Comparison of ENCODE assay signal across 8 cellular contexts in genomic region chr3:46978985-46979944, GRCh38. TPM values are rescaled to one million over a fixed set of nuclear protein-coding genes. Genes with fewer than 3 reads are reported as not detected.
DNase-seq lines count a peak whose midpoint lies in the region; ATAC-seq lines count a peak whose summit lies in the region.

A gene with protein sequence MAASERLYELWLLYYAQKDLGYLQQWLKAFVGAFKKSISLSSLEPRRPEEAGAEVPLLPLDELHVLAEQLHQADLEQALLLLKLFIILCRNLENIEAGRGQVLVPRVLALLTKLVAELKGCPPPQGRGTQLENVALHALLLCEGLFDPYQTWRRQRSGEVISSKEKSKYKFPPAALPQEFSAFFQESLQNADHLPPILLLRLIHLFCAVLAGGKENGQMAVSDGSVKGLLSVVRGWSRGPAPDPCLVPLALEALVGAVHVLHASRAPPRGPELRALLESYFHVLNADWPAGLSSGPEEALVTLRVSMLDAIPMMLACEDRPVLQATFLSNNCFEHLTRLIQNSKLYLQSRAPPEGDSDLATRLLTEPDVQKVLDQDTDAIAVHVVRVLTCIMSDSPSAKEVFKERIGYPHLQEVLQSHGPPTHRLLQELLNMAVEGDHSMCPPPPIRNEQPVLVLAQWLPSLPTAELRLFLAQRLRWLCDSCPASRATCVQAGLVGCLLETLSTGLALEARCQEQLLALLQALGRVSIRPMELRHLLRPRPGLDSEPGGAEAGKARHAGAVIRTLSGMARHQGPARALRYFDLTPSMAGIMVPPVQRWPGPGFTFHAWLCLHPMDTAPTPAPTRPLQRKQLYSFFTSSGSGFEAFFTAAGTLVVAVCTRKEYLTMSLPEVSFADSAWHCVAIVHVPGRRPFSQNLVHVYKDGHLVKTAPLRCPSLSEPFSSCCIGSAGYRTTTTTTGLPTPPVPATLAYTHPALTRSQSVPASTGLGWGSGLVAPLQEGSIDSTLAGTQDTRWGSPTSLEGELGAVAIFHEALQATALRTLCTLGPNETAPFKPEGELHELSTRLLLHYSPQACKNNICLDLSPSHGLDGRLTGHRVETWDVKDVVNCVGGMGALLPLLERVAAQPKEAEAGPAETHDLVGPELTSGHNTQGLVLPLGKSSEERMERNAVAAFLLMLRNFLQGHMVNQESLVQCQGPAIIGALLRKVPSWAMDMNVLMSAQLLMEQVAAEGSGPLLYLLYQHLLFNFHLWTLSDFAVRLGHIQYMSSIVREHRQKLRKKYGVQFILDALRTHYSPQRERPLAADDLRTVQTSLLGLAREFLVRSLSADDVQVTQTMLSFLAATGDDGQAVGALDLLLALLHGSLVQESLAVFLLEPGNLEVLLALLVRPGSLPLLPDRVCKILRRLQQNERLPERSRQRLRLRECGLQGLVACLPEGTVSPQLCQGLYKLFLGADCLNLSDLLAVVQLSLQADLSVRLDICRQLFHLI (N-terminal part only) (plus strand): TSS chr3:46979666. CDS start chr3:46979862, 196 bp downstream.

- no peaks in the 10 kb centered on the region for H3K27me3 ChIP-seq in endocrine pancreas (ENCODE audit: control insufficient read depth, insufficient read depth, low read length)
- no peaks in the 10 kb centered on the region for H3K27me3 ChIP-seq in mesendoderm (ENCODE audit: insufficient read depth, low read length, poor library complexity)

- peak within 1 kb of the TSS; percentile 100 for H3K4me2 ChIP-seq in mesendoderm (ENCODE audit: low read length)

- peak; percentile 66 for DNase-seq in COR-L47 (lab: John Stamatoyannopoulos, UW)
- DNase-seq in HT-29 (ENCODE audit: low spot score) = peak; percentile 86
- DNase-seq in NOMO-1 treated with DMSO at 0.1 percent for 48 hours (lab: John Stamatoyannopoulos, UW; ENCODE audit: unreplicated experiment) = peak; percentile 98
- DNase-seq in activated CD8-positive, alpha-beta memory T cell treated with anti-CD3 and anti-CD28 coated beads for 4 hours (ENCODE audit: low read depth in 2 of 2) = peak; percentile 89 to 92
- DNase-seq in mesendoderm = peak; percentile 96
- DNase-seq in stimulated activated CD8-positive, alpha-beta memory T cell treated with anti-CD3 and anti-CD28 coated beads, Interleukin-12 subunit alpha, Interleukin-12 subunit beta, amount 100 ng/mL, for 4 hours (ENCODE audit: low read depth) = peak; percentile 90

- H3K4me1 ChIP-seq in endocrine pancreas (ENCODE audit: control insufficient read depth, insufficient read depth, low read length) (no peaks in the 10 kb centered on the region), mesendoderm (ENCODE audit: control insufficient read depth, low read depth, low read length) (peaks cover 4% of the 10 kb centered on the region)

- H4K5ac ChIP-seq in mesendoderm (ENCODE audit: low read length) = peak within 1 kb of the TSS; percentile 81

- H3K4ac ChIP-seq in mesendoderm (ENCODE audit: low read depth, low read length) = peak within 1 kb of the TSS; percentile 28

- peak within 1 kb of the TSS; percentile 43 for H4K8ac ChIP-seq in mesendoderm (ENCODE audit: low read depth, low read length)

- H3K56ac ChIP-seq in mesendoderm (ENCODE audit: low read length) = peak within 1 kb of the TSS; percentile 96

- H3K4me3 ChIP-seq in endocrine pancreas (ENCODE audit: control insufficient read depth, insufficient read depth, low read length) = peak within 1 kb of the TSS; percentile 45
- peak within 1 kb of the TSS; percentile 77 for H3K4me3 ChIP-seq in mesendoderm (ENCODE audit: low read length)

- H2BK15ac ChIP-seq in mesendoderm (replicated peaks; ENCODE audit: low read depth) = no peak within 1 kb of the TSS

- peak within 1 kb of the TSS; percentile 39 for H2BK5ac ChIP-seq in mesendoderm (ENCODE audit: low read length)

- peak within 1 kb of the TSS; percentile 41 for H3K18ac ChIP-seq in mesendoderm (ENCODE audit: low read length)

- H3K9ac ChIP-seq in endocrine pancreas (ENCODE audit: control insufficient read depth, insufficient read depth, low read length) (peak within 1 kb of the TSS; percentile 82), mesendoderm (ENCODE audit: low read length) (peak within 1 kb of the TSS; percentile 77)

- peaks cover 17% of the 10 kb centered on the region for H3K79me2 ChIP-seq in mesendoderm (ENCODE audit: control insufficient read depth, insufficient read depth, low read length)

- ATAC-seq in GM21360 (IDR thresholded peaks at IDR 0.05; ENCODE audit: unreplicated experiment) = peak; percentile 62

- H3K9me3 ChIP-seq in endocrine pancreas (ENCODE audit: control insufficient read depth, low read length) = no peaks in the 10 kb centered on the region

- H3K36me3 ChIP-seq in endocrine pancreas (ENCODE audit: control insufficient read depth, insufficient read depth, low read length) (no peaks in the 10 kb centered on the region), mesendoderm (ENCODE audit: control insufficient read depth, insufficient read depth, low read length) (no peaks in the 10 kb centered on the region)

- H3K27ac ChIP-seq in mesendoderm (ENCODE audit: low read depth, low read length) = peak within 1 kb of the TSS; percentile 0

- WGBS in mesendoderm (ENCODE audit: extremely low coverage, insufficient coverage, low lambda C conversion rate) = no CpG with 5 or more reads among the region's 73 CpGs

- peaks cover 7% of the 10 kb centered on the region for H3K79me1 ChIP-seq in mesendoderm (ENCODE audit: low read length)

- peak within 1 kb of the TSS; percentile 59 for H3K23ac ChIP-seq in mesendoderm (ENCODE audit: low read length)

- no peak within 1 kb of the TSS for H2BK120ac ChIP-seq in mesendoderm (ENCODE audit: low read depth, low read length)

- H2AK5ac ChIP-seq in mesendoderm (ENCODE audit: low read length) = peak within 1 kb of the TSS; percentile 85

RNA-seq across cellular contexts. Expression of the gene that starts here (rescaled TPM):
- total RNA-seq in HT-29 (2014; rRNA removed; shearing (Covaris generic)) = 154 and 168 TPM in 2 replicates
- polyA plus RNA-seq in mesendoderm (2013, experiment 1 of 2) = 11.0 TPM
- 11.0 TPM for polyA plus RNA-seq in mesendoderm (2013, experiment 2 of 2)

Comparison
In these comparisons a context has a peak if more than half of its experiments do, and no peak if none do; other contexts are left out.
1. Peak in every context shown above with its lines: DNase-seq, ATAC-seq, H3K4me3 ChIP-seq and H3K27ac ChIP-seq.